In the genomic region with DNA sequence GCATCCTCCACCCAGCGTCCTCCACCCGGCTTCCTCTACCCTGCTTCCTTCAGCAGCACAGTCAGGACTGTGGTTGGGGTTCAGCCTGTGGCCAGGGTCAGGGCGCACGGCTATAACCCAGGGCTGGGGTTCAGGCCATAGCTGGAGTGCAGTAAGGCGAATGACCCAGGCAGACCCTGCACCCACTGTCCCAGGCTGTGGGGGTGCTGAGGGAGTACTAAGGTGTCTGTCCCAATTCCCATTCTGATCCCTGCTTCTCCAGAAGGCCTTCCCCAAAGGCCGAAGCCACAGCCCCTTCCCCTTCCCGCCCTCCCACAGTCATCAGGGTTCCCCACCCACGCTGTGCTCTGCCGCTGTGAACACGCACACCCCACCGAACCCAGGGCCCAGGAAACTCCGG, we compare ENCODE assay signal across 24 cellular contexts. TPM values are rescaled to one million over a fixed set of nuclear protein-coding genes. Genes with fewer than 3 reads are reported as not detected.
A peak's percentile ranks its signal among the peaks of the same experiment; 100 is the strongest.
DNase-seq lines count a peak whose midpoint lies in the region; ATAC-seq, FAIRE-seq and TF ChIP-seq lines count a peak whose summit lies in the region.
"Had no signal": no experiment of that assay in that cellular context is flagged by ENCODE, and none has a peak within 500 bp of the region (broad histone marks: within the 10 kb centered on the region; RNA-seq: fewer than 3 reads in every experiment).

No MANE protein-coding gene starts in this region.

- peaks cover 14% of the 10 kb centered on the region for H3K4me1 ChIP-seq in HepG2 (ENCODE audit: insufficient read depth, low read length)
- H3K4me1 ChIP-seq in right lobe of liver, result no peaks in the 10 kb centered on the region
- no peaks in the 10 kb centered on the region for H3K4me1 ChIP-seq in kidney (ENCODE audit: control insufficient read depth in 1 of 2, insufficient read depth in 1 of 2, low read depth in 1 of 2, low read length in 2 of 2)
- H3K4me1 ChIP-seq: A549, Caco-2 had no signal

- TF ChIP-seq CTCF in HepG2 (CRISPR knock-in tag; IDR thresholded peaks at IDR 0.05), result no peak
- no peak for TF ChIP-seq CTCF in right lobe of liver (IDR thresholded peaks at IDR 0.05)
- TF ChIP-seq CTCF in activated B cell treated with CpG ODN at 0.5 μM for 24 hours (IDR thresholded peaks at IDR 0.05), result no peak
- no peak for TF ChIP-seq CTCF in kidney (IDR thresholded peaks at IDR 0.05; ENCODE audit: borderline replicate concordance, extremely low read depth, insufficient read depth)

- H3K27ac ChIP-seq in HepG2 (ENCODE audit: extremely low read length, insufficient read depth, low read length) (no peak overlapping the region), right lobe of liver (no peak overlapping the region), kidney (ENCODE audit: low read depth in 2 of 2, low read length in 2 of 2) (no peak overlapping the region)
- H3K27ac ChIP-seq: A549 had no signal

- intact Hi-C loops in HepG2 (cut with micrococcal nuclease; ENCODE audit: unreplicated experiment) (loop anchor here (5.0 kb wide), 2 partner anchors 51 to 146 kb away; no protein-coding TSS in a partner anchor), right lobe of liver (cut with DNase I) (no loop called here), activated B cell treated with CpG ODN at 0.5 μM for 24 hours (cut with micrococcal nuclease) (no loop called here), kidney (cut with DNase I) (no loop called here)

- no TSS peak for BruUV-seq in HepG2 (replicated peaks; lab: Mats Ljungman, UMichigan)

- TF ChIP-seq RAD21 in HepG2 (CRISPR knock-in tag; IDR thresholded peaks at IDR 0.05), result no peak

- no peak overlapping the region for H3K4me3 Mint-ChIP-seq in activated B cell treated with CpG ODN at 0.5 μM for 24 hours
- no peak overlapping the region for H3K4me3 Mint-ChIP-seq in stimulated activated effector memory CD8-positive, alpha-beta T cell treated with anti-CD3 and anti-CD28 coated beads, Interleukin-12 subunit alpha, Interleukin-12 subunit beta, amount 100 ng/mL, for 72 hours
- H3K4me3 Mint-ChIP-seq: CD4-positive, CD25-positive, alpha-beta regulatory T cell; CD8-positive, alpha-beta T cell; GM23338; H9 had no signal

- peak overlapping the region; percentile 29; the same call in 1 of the 2 replicates for H3K4me2 ChIP-seq in HepG2 (ENCODE audit: low read depth, low read length)
- H3K4me2 ChIP-seq: A549, GM23338 had no signal

- peaks cover 43% of the 10 kb centered on the region for H3K4me1 Mint-ChIP-seq in activated B cell treated with CpG ODN at 0.5 μM for 24 hours
- H3K4me1 Mint-ChIP-seq in stimulated activated effector memory CD8-positive, alpha-beta T cell treated with anti-CD3 and anti-CD28 coated beads, Interleukin-12 subunit alpha, Interleukin-12 subunit beta, amount 100 ng/mL, for 72 hours, result peaks cover 19% of the 10 kb centered on the region

- POLR2A ChIA-PET in HepG2 (lab: Yijun Ruan, JAX), result no interaction called here
- POLR2A ChIA-PET in activated B cell treated with CpG ODN at 0.5 μM for 24 hours (lab: Charles Lee), result interaction anchor here (1.2 kb wide), 1 partner anchor 45 kb away, joined by 3 read pairs; the partner anchor contains the start of gene SHPK

- 58% methylated on average over 11 of the region's 12 CpGs for WGBS in HepG2 (ENCODE audit: low lambda C conversion rate)
- WGBS in right lobe of liver (ENCODE audit: insufficient coverage, low coverage, low lambda C conversion rate, missing lambda C conversion rate), result 63% methylated on average over 8 of the region's 12 CpGs

- no peaks in the 10 kb centered on the region for H3K79me2 ChIP-seq in HepG2 (ENCODE audit: insufficient read depth, low read length)

- H3K4me3 ChIP-seq in HepG2 (replicated peaks in 1 of 3; ENCODE audit: insufficient read depth in 1 of 3, low read depth in 2 of 3, low read length in 3 of 3) (no peak overlapping the region), right lobe of liver (no peak overlapping the region), kidney (ENCODE audit: low read length in 2 of 2) (no peak overlapping the region)
- H3K4me3 ChIP-seq: A549, GM23338 had no signal

- H3K27ac Mint-ChIP-seq in activated B cell treated with CpG ODN at 0.5 μM for 24 hours, result peak overlapping the region; percentile 7
- peak overlapping the region; percentile 40 for H3K27ac Mint-ChIP-seq in stimulated activated effector memory CD8-positive, alpha-beta T cell treated with anti-CD3 and anti-CD28 coated beads, Interleukin-12 subunit alpha, Interleukin-12 subunit beta, amount 100 ng/mL, for 72 hours
- H3K27ac Mint-ChIP-seq: CD8-positive, alpha-beta T cell; GM23338; H9 had no signal

- H2AFZ ChIP-seq in HepG2 (ENCODE audit: low read length), result no peak overlapping the region
- H2AFZ ChIP-seq: GM23338 had no signal

- CTCF ChIA-PET in HepG2 (lab: Yijun Ruan, JAX; ENCODE audit: low intra/inter-chr PET ratio, low total read pairs), result no interaction called here
- CTCF ChIA-PET in activated B cell treated with CpG ODN at 0.5 μM for 24 hours (lab: Charles Lee), result no interaction called here

- no peaks in the 10 kb centered on the region for H3K27me3 Mint-ChIP-seq in activated B cell treated with CpG ODN at 0.5 μM for 24 hours
- H3K27me3 Mint-ChIP-seq: CD4-positive, CD25-positive, alpha-beta regulatory T cell had no signal

- no peak for FAIRE-seq in HepG2 (lab: Jason Lieb, UNC)
- FAIRE-seq in kidney (lab: Jason Lieb, UNC), result no peak
- FAIRE-seq: A549, GM12891, GM18507 had no signal

- no peak for DNase-seq in HepG2 (ENCODE audit: low spot score)
- no peak for DNase-seq in right lobe of liver
- DNase-seq in activated B cell treated with CpG ODN at 0.5 μM for 24 hours, result no peak
- DNase-seq in kidney, result peak; percentile 54
- no peak for DNase-seq in stimulated activated effector memory CD8-positive, alpha-beta T cell treated with anti-CD3 and anti-CD28 coated beads, Interleukin-12 subunit alpha, Interleukin-12 subunit beta, amount 100 ng/mL, for 72 hours (ENCODE audit: low spot score in 2 of 2)
- no peak for DNase-seq in HPDE6-E6E7 (ENCODE audit: extremely low spot score)
- DNase-seq in CD1c-positive myeloid dendritic cell (ENCODE audit: extremely low spot score), result no peak
- DNase-seq: 8988T; ACHN; AML-193; C1 segment of cervical spinal cord; Caco-2; CD4-positive, CD25-positive, alpha-beta regulatory T cell; CD8-positive, alpha-beta T cell; DMS53; DMS79 treated with DMSO at 0.1 percent for 48 hours; GF-D8; H9 had no signal

- TF ChIP-seq EP300 in HepG2 (IDR thresholded peaks at IDR 0.05; ENCODE audit: low read depth in 2 of 2, low read length in 2 of 2) (no peak), HepG2 (CRISPR knock-in tag; IDR thresholded peaks at IDR 0.05; ENCODE audit: borderline replicate concordance) (no peak)

- H3K27me3 ChIP-seq in HepG2 (ENCODE audit: control insufficient read depth in 1 of 2, insufficient read depth in 2 of 2, low read length in 2 of 2) (peaks cover 2 to 7% of the 10 kb centered on the region in 2 experiments; a peak in 4 of 5 replicates), right lobe of liver (no peaks in the 10 kb centered on the region)

- H3K9me3 Mint-ChIP-seq in activated B cell treated with CpG ODN at 0.5 μM for 24 hours, result no peaks in the 10 kb centered on the region
- H3K9me3 Mint-ChIP-seq in stimulated activated effector memory CD8-positive, alpha-beta T cell treated with anti-CD3 and anti-CD28 coated beads, Interleukin-12 subunit alpha, Interleukin-12 subunit beta, amount 100 ng/mL, for 72 hours, result no peaks in the 10 kb centered on the region
- H3K9me3 Mint-ChIP-seq: CD4-positive, CD25-positive, alpha-beta regulatory T cell; CD8-positive, alpha-beta T cell; GM23338; H9 had no signal

- no peaks in the 10 kb centered on the region for H3K36me3 ChIP-seq in HepG2 (replicated peaks in 1 of 2; ENCODE audit: control insufficient read depth in 1 of 2, insufficient read depth in 2 of 2, low read length in 2 of 2)
- H3K36me3 ChIP-seq in right lobe of liver, result no peaks in the 10 kb centered on the region
- no peaks in the 10 kb centered on the region for H3K36me3 ChIP-seq in kidney (ENCODE audit: control insufficient read depth in 1 of 2, insufficient read depth in 2 of 2, low read length in 2 of 2)

- TF ChIP-seq POLR2A in HepG2 (IDR thresholded peaks at IDR 0.05; ENCODE audit: insufficient read depth in 1 of 2, low read depth in 2 of 2, low read length in 2 of 2) (no peak), right lobe of liver (IDR thresholded peaks at IDR 0.05) (no peak)

- in situ Hi-C loops in HepG2 (cut with HindIII; ENCODE audit: extremely low pct_ligation_motif_present, low pct_unique_long_range_greater_than_20kb), result no loop called here

- ATAC-seq in HepG2 (no peak), right lobe of liver (no peak), activated B cell treated with CpG ODN at 0.5 μM for 24 hours (ENCODE audit: low read depth) (no peak)
- no peak for ATAC-seq in stimulated activated effector memory CD8-positive, alpha-beta T cell treated with anti-CD3 and anti-CD28 coated beads, Interleukin-12 subunit alpha, Interleukin-12 subunit beta, amount 100 ng/mL, for 72 hours
- ATAC-seq: A549; CD8-positive, alpha-beta T cell; GM23338; HCT116 had no signal

- no peaks in the 10 kb centered on the region for H4K20me1 ChIP-seq in HepG2 (ENCODE audit: insufficient read depth, low read length)

- H3K9ac ChIP-seq in HepG2 (ENCODE audit: insufficient read depth, low read depth, low read length), result no peak overlapping the region
- H3K9ac ChIP-seq in kidney (ENCODE audit: low read length in 2 of 2), result no peak overlapping the region

- H3K36me3 Mint-ChIP-seq in activated B cell treated with CpG ODN at 0.5 μM for 24 hours (ENCODE audit: low read depth), result peaks cover 74% of the 10 kb centered on the region
- H3K36me3 Mint-ChIP-seq in stimulated activated effector memory CD8-positive, alpha-beta T cell treated with anti-CD3 and anti-CD28 coated beads, Interleukin-12 subunit alpha, Interleukin-12 subunit beta, amount 100 ng/mL, for 72 hours, result peaks cover 53% of the 10 kb centered on the region
- H3K36me3 Mint-ChIP-seq: CD4-positive, CD25-positive, alpha-beta regulatory T cell had no signal

- H3K9me3 ChIP-seq in HepG2 (ENCODE audit: low read length), result no peaks in the 10 kb centered on the region
- no peaks in the 10 kb centered on the region for H3K9me3 ChIP-seq in right lobe of liver
- no peaks in the 10 kb centered on the region for H3K9me3 ChIP-seq in kidney (ENCODE audit: control insufficient read depth in 1 of 2, low read length in 2 of 2)
- H3K9me3 ChIP-seq: A549, Caco-2 had no signal

RNA-seq across cellular contexts. Expression of gene EMC6, which starts 12.4 kb away (rescaled TPM):
- 42.2 and 45.1 TPM in 2 replicates for total RNA-seq in HepG2 (2016; rRNA removed; fragmentation: Illumina TruSeq; extraction: Trizol)
- 60.5 and 83.6 TPM in 2 replicates for total RNA-seq in HepG2 (2016; cell fraction: cytosol; rRNA removed; fragmentation: Illumina TruSeq; extraction: Trizol; ENCODE audit: low read depth)
- total RNA-seq in HepG2 (2016; cell fraction: insoluble cytoplasmic fraction; rRNA removed; fragmentation: Illumina TruSeq; extraction: Trizol), result 42.9 and 47.7 TPM in 2 replicates
- total RNA-seq in HepG2 (2016; cell fraction: membrane; rRNA removed; fragmentation: Illumina TruSeq; extraction: Trizol), result 57.6 and 76.2 TPM in 2 replicates
- 22.4 and 23.6 TPM in 2 replicates for total RNA-seq in HepG2 (2016; cell fraction: nucleus; rRNA removed; fragmentation: Illumina TruSeq; extraction: Trizol)
- 47.7 and 53.7 TPM in 2 replicates for polyA plus RNA-seq in HepG2 (2011; rRNA removed)
- 50.2 and 99.7 TPM in 2 replicates for polyA plus RNA-seq in HepG2 (2011; cell fraction: cytosol; rRNA removed)
- 28.3 and 28.6 TPM in 2 replicates for polyA plus RNA-seq in HepG2 (2011; cell fraction: nucleus; rRNA removed)
- polyA plus RNA-seq in HepG2 (2012), result 37.0 and 41.4 TPM in 2 replicates
- 126 and 179 TPM in 2 replicates for polyA plus RNA-seq in HepG2 (2016; cell fraction: cytosol; fragmentation: Illumina TruSeq; extraction: Trizol; ENCODE audit: low read depth)
- polyA plus RNA-seq in HepG2 (2016; cell fraction: insoluble cytoplasmic fraction; fragmentation: Illumina TruSeq; extraction: Trizol; ENCODE audit: low read depth), result 92.6 and 104 TPM in 2 replicates
- polyA plus RNA-seq in HepG2 (2016; cell fraction: membrane; fragmentation: Illumina TruSeq; extraction: Trizol; ENCODE audit: low read depth), result 107 and 132 TPM in 2 replicates
- 69.7 and 73.2 TPM in 2 replicates for polyA plus RNA-seq in HepG2 (2016; cell fraction: nucleus; fragmentation: Illumina TruSeq; extraction: Trizol; ENCODE audit: insufficient read depth, low read depth)
- polyA minus RNA-seq in HepG2 (2011; rRNA and poly(A)+ RNA removed; ENCODE audit: low replicate concordance), result 22.5 and 22.6 TPM in 2 replicates
- polyA minus RNA-seq in HepG2 (2011; cell fraction: cytosol; rRNA and poly(A)+ RNA removed), result 17.3 and 24.3 TPM in 2 replicates
- polyA minus RNA-seq in HepG2 (2011; cell fraction: nucleus; rRNA and poly(A)+ RNA removed), result 8.5 and 13.6 TPM in 2 replicates
- total RNA-seq in right lobe of liver, result 10 to 100 TPM; 19.7 to 27.7 (median 24.4) TPM
- total RNA-seq in activated B cell treated with CpG ODN at 0.5 μM for 24 hours, result 33.8 and 38.0 TPM in 2 replicates
- 25.6 TPM for total RNA-seq in kidney
- 77.1 TPM for polyA plus RNA-seq in kidney (ENCODE audit: insufficient read depth, low read depth, low replicate concordance)

RNA-seq across cellular contexts. Expression of gene TAX1BP3, which starts 12.7 kb away (rescaled TPM):
- 44.5 and 45.1 TPM in 2 replicates for total RNA-seq in HepG2 (2016; rRNA removed; fragmentation: Illumina TruSeq; extraction: Trizol)
- 20.2 and 21.9 TPM in 2 replicates for total RNA-seq in HepG2 (2016; cell fraction: cytosol; rRNA removed; fragmentation: Illumina TruSeq; extraction: Trizol; ENCODE audit: low read depth)
- total RNA-seq in HepG2 (2016; cell fraction: insoluble cytoplasmic fraction; rRNA removed; fragmentation: Illumina TruSeq; extraction: Trizol), result 43.7 and 44.8 TPM in 2 replicates
- total RNA-seq in HepG2 (2016; cell fraction: membrane; rRNA removed; fragmentation: Illumina TruSeq; extraction: Trizol), result 44.2 and 51.0 TPM in 2 replicates
- total RNA-seq in HepG2 (2016; cell fraction: nucleus; rRNA removed; fragmentation: Illumina TruSeq; extraction: Trizol), result 17.2 and 23.9 TPM in 2 replicates
- polyA plus RNA-seq in HepG2 (2011; rRNA removed), result 16.7 and 20.4 TPM in 2 replicates
- 27.1 and 29.0 TPM in 2 replicates for polyA plus RNA-seq in HepG2 (2011; cell fraction: cytosol; rRNA removed)
- polyA plus RNA-seq in HepG2 (2011; cell fraction: nucleus; rRNA removed), result 19.8 and 21.2 TPM in 2 replicates
- 14.6 and 15.5 TPM in 2 replicates for polyA plus RNA-seq in HepG2 (2012)
- polyA plus RNA-seq in HepG2 (2016; cell fraction: cytosol; fragmentation: Illumina TruSeq; extraction: Trizol; ENCODE audit: low read depth), result 23.2 and 28.8 TPM in 2 replicates
- 43.3 and 55.1 TPM in 2 replicates for polyA plus RNA-seq in HepG2 (2016; cell fraction: insoluble cytoplasmic fraction; fragmentation: Illumina TruSeq; extraction: Trizol; ENCODE audit: low read depth)
- polyA plus RNA-seq in HepG2 (2016; cell fraction: membrane; fragmentation: Illumina TruSeq; extraction: Trizol; ENCODE audit: low read depth), result 46.7 and 49.7 TPM in 2 replicates
- 31.7 and 35.3 TPM in 2 replicates for polyA plus RNA-seq in HepG2 (2016; cell fraction: nucleus; fragmentation: Illumina TruSeq; extraction: Trizol; ENCODE audit: insufficient read depth, low read depth)
- polyA minus RNA-seq in HepG2 (2011; rRNA and poly(A)+ RNA removed; ENCODE audit: low replicate concordance), result 23.4 and 40.0 TPM in 2 replicates
- 12.6 and 16.6 TPM in 2 replicates for polyA minus RNA-seq in HepG2 (2011; cell fraction: cytosol; rRNA and poly(A)+ RNA removed)
- polyA minus RNA-seq in HepG2 (2011; cell fraction: nucleus; rRNA and poly(A)+ RNA removed), result 11.7 and 13.6 TPM in 2 replicates
- total RNA-seq in right lobe of liver, result 10 to 100 TPM in 4 of 6 experiments, 1 to 10 TPM in 2; 8.1 to 60.9 (median 34.7) TPM
- total RNA-seq in activated B cell treated with CpG ODN at 0.5 μM for 24 hours, result 15.1 and 16.4 TPM in 2 replicates
- 158 TPM for total RNA-seq in kidney
- 128 TPM for polyA plus RNA-seq in kidney (ENCODE audit: insufficient read depth, low read depth, low replicate concordance)

RNA-seq across cellular contexts. Expression of gene P2RX5, which starts 14.9 kb away (rescaled TPM):
- total RNA-seq in HepG2 (2016; rRNA removed; fragmentation: Illumina TruSeq; extraction: Trizol) (0.90 and 0.95 TPM in 2 replicates), right lobe of liver (1 to 10 TPM in 1 of 6 experiments, under 1 TPM in 5; 0.13 to 1.1 (median 0.40) TPM), activated B cell treated with CpG ODN at 0.5 μM for 24 hours (295 and 349 TPM in 2 replicates), kidney (8.4 TPM)
- 0.20 and 0.79 TPM in 2 replicates for total RNA-seq in HepG2 (2016; cell fraction: cytosol; rRNA removed; fragmentation: Illumina TruSeq; extraction: Trizol; ENCODE audit: low read depth)
- total RNA-seq in HepG2 (2016; cell fraction: insoluble cytoplasmic fraction; rRNA removed; fragmentation: Illumina TruSeq; extraction: Trizol), result 0.64 and 0.82 TPM in 2 replicates
- total RNA-seq in HepG2 (2016; cell fraction: membrane; rRNA removed; fragmentation: Illumina TruSeq; extraction: Trizol), result 0.62 and 0.93 TPM in 2 replicates
- 0.53 and 1.1 TPM in 2 replicates for total RNA-seq in HepG2 (2016; cell fraction: nucleus; rRNA removed; fragmentation: Illumina TruSeq; extraction: Trizol)
- polyA plus RNA-seq in HepG2 (2011; rRNA removed) (1.0 and 1.7 TPM in 2 replicates), kidney (ENCODE audit: insufficient read depth, low read depth, low replicate concordance) (not detected)
- polyA plus RNA-seq in HepG2 (2011; cell fraction: cytosol; rRNA removed), result 1.4 and 1.5 TPM in 2 replicates
- polyA plus RNA-seq in HepG2 (2011; cell fraction: nucleus; rRNA removed), result 1.6 and 1.9 TPM in 2 replicates
- polyA plus RNA-seq in HepG2 (2012), result 0.50 and 1.1 TPM in 2 replicates
- polyA plus RNA-seq in HepG2 (2016; cell fraction: cytosol; fragmentation: Illumina TruSeq; extraction: Trizol; ENCODE audit: low read depth), result 0.24 and 0.38 TPM in 2 replicates
- polyA plus RNA-seq in HepG2 (2016; cell fraction: insoluble cytoplasmic fraction; fragmentation: Illumina TruSeq; extraction: Trizol; ENCODE audit: low read depth), result 0.46 and 0.98 TPM in 2 replicates
- 0.48 and 0.70 TPM in 2 replicates for polyA plus RNA-seq in HepG2 (2016; cell fraction: membrane; fragmentation: Illumina TruSeq; extraction: Trizol; ENCODE audit: low read depth)
- polyA plus RNA-seq in HepG2 (2016; cell fraction: nucleus; fragmentation: Illumina TruSeq; extraction: Trizol; ENCODE audit: insufficient read depth, low read depth), result 1.5 and 1.7 TPM in 2 replicates
- 1.6 and 53.3 TPM in 2 replicates for polyA minus RNA-seq in HepG2 (2011; rRNA and poly(A)+ RNA removed; ENCODE audit: low replicate concordance)
- 0.49 and 1.2 TPM in 2 replicates for polyA minus RNA-seq in HepG2 (2011; cell fraction: cytosol; rRNA and poly(A)+ RNA removed)
- polyA minus RNA-seq in HepG2 (2011; cell fraction: nucleus; rRNA and poly(A)+ RNA removed), result 0.87 and 1.0 TPM in 2 replicates
- total RNA-seq: H4 had no signal

RNA-seq across cellular contexts. Expression of gene HASPIN, which starts 42.6 kb away (rescaled TPM):
- total RNA-seq in HepG2 (2016; rRNA removed; fragmentation: Illumina TruSeq; extraction: Trizol) (7.8 and 8.1 TPM in 2 replicates), right lobe of liver (1 to 10 TPM in 1 of 6 experiments, under 1 TPM in 4, not detected in 1; 0.07 to 1.1 (median 0.27) TPM), activated B cell treated with CpG ODN at 0.5 μM for 24 hours (6.4 and 6.7 TPM in 2 replicates), kidney (0.38 TPM)
- 1.3 and 1.4 TPM in 2 replicates for total RNA-seq in HepG2 (2016; cell fraction: cytosol; rRNA removed; fragmentation: Illumina TruSeq; extraction: Trizol; ENCODE audit: low read depth)
- total RNA-seq in HepG2 (2016; cell fraction: insoluble cytoplasmic fraction; rRNA removed; fragmentation: Illumina TruSeq; extraction: Trizol), result 7.4 and 8.8 TPM in 2 replicates
- total RNA-seq in HepG2 (2016; cell fraction: membrane; rRNA removed; fragmentation: Illumina TruSeq; extraction: Trizol), result 4.8 TPM in 2 replicates
- 4.1 and 5.0 TPM in 2 replicates for total RNA-seq in HepG2 (2016; cell fraction: nucleus; rRNA removed; fragmentation: Illumina TruSeq; extraction: Trizol)
- polyA plus RNA-seq in HepG2 (2011; rRNA removed) (1.9 and 2.7 TPM in 2 replicates), kidney (ENCODE audit: insufficient read depth, low read depth, low replicate concordance) (not detected)
- polyA plus RNA-seq in HepG2 (2011; cell fraction: cytosol; rRNA removed), result 1.5 and 1.9 TPM in 2 replicates
- 1.1 and 2.3 TPM in 2 replicates for polyA plus RNA-seq in HepG2 (2011; cell fraction: nucleus; rRNA removed)
- 1.1 and 1.9 TPM in 2 replicates for polyA plus RNA-seq in HepG2 (2012)
- 0.50 and 0.65 TPM in 2 replicates for polyA plus RNA-seq in HepG2 (2016; cell fraction: cytosol; fragmentation: Illumina TruSeq; extraction: Trizol; ENCODE audit: low read depth)
- polyA plus RNA-seq in HepG2 (2016; cell fraction: insoluble cytoplasmic fraction; fragmentation: Illumina TruSeq; extraction: Trizol; ENCODE audit: low read depth), result 5.0 and 5.9 TPM in 2 replicates
- 1.5 and 1.6 TPM in 2 replicates for polyA plus RNA-seq in HepG2 (2016; cell fraction: membrane; fragmentation: Illumina TruSeq; extraction: Trizol; ENCODE audit: low read depth)
- polyA plus RNA-seq in HepG2 (2016; cell fraction: nucleus; fragmentation: Illumina TruSeq; extraction: Trizol; ENCODE audit: insufficient read depth, low read depth), result 3.6 and 4.4 TPM in 2 replicates
- polyA minus RNA-seq in HepG2 (2011; rRNA and poly(A)+ RNA removed; ENCODE audit: low replicate concordance), result 5.0 and 17.7 TPM in 2 replicates
- 4.4 and 5.5 TPM in 2 replicates for polyA minus RNA-seq in HepG2 (2011; cell fraction: cytosol; rRNA and poly(A)+ RNA removed)
- 3.0 and 5.7 TPM in 2 replicates for polyA minus RNA-seq in HepG2 (2011; cell fraction: nucleus; rRNA and poly(A)+ RNA removed)

RNA-seq across cellular contexts. Expression of gene CTNS, which starts 44.5 kb away (rescaled TPM):
- total RNA-seq in HepG2 (2016; rRNA removed; fragmentation: Illumina TruSeq; extraction: Trizol) (6.5 and 13.7 TPM in 2 replicates), right lobe of liver (10 to 100 TPM in 2 of 6 experiments, 1 to 10 TPM in 4; 6.7 to 30.3 (median 9.4) TPM), activated B cell treated with CpG ODN at 0.5 μM for 24 hours (12.8 and 13.5 TPM in 2 replicates), kidney (15.7 TPM)
- 1.8 and 2.6 TPM in 2 replicates for total RNA-seq in HepG2 (2016; cell fraction: cytosol; rRNA removed; fragmentation: Illumina TruSeq; extraction: Trizol; ENCODE audit: low read depth)
- 9.9 and 14.3 TPM in 2 replicates for total RNA-seq in HepG2 (2016; cell fraction: insoluble cytoplasmic fraction; rRNA removed; fragmentation: Illumina TruSeq; extraction: Trizol)
- total RNA-seq in HepG2 (2016; cell fraction: membrane; rRNA removed; fragmentation: Illumina TruSeq; extraction: Trizol), result 6.1 and 6.2 TPM in 2 replicates
- total RNA-seq in HepG2 (2016; cell fraction: nucleus; rRNA removed; fragmentation: Illumina TruSeq; extraction: Trizol), result 11.2 and 14.3 TPM in 2 replicates
- polyA plus RNA-seq in HepG2 (2011; rRNA removed) (9.5 and 13.0 TPM in 2 replicates), kidney (ENCODE audit: insufficient read depth, low read depth, low replicate concordance) (11.9 TPM)
- 9.4 and 10.3 TPM in 2 replicates for polyA plus RNA-seq in HepG2 (2011; cell fraction: cytosol; rRNA removed)
- polyA plus RNA-seq in HepG2 (2011; cell fraction: nucleus; rRNA removed), result 20.7 and 23.6 TPM in 2 replicates
- polyA plus RNA-seq in HepG2 (2012), result 8.5 and 12.6 TPM in 2 replicates
- 2.0 and 2.2 TPM in 2 replicates for polyA plus RNA-seq in HepG2 (2016; cell fraction: cytosol; fragmentation: Illumina TruSeq; extraction: Trizol; ENCODE audit: low read depth)
- polyA plus RNA-seq in HepG2 (2016; cell fraction: insoluble cytoplasmic fraction; fragmentation: Illumina TruSeq; extraction: Trizol; ENCODE audit: low read depth), result 7.3 and 8.2 TPM in 2 replicates
- 4.5 and 5.9 TPM in 2 replicates for polyA plus RNA-seq in HepG2 (2016; cell fraction: membrane; fragmentation: Illumina TruSeq; extraction: Trizol; ENCODE audit: low read depth)
- polyA plus RNA-seq in HepG2 (2016; cell fraction: nucleus; fragmentation: Illumina TruSeq; extraction: Trizol; ENCODE audit: insufficient read depth, low read depth), result 20.2 and 21.3 TPM in 2 replicates
- 10.3 and 11.2 TPM in 2 replicates for polyA minus RNA-seq in HepG2 (2011; rRNA and poly(A)+ RNA removed; ENCODE audit: low replicate concordance)
- polyA minus RNA-seq in HepG2 (2011; cell fraction: cytosol; rRNA and poly(A)+ RNA removed), result 5.1 and 6.0 TPM in 2 replicates
- polyA minus RNA-seq in HepG2 (2011; cell fraction: nucleus; rRNA and poly(A)+ RNA removed), result 9.7 TPM in 2 replicates

Comparison
In these comparisons a context has a peak if more than half of its experiments do, and no peak if none do; other contexts are left out.
1. RNA of gene P2RX5, which starts 14.9 kb away (total RNA-seq): 295 to 349 TPM in activated B cell treated with CpG ODN at 0.5 μM for 24 hours; 8.4 TPM in kidney (single experiment), 0.20 to 1.1 TPM in HepG2 and 0.13 to 1.1 TPM in right lobe of liver; every median in the first group is over 10 times any median in the second.